ENCODE assay signal across 14 cellular contexts in the genomic region with DNA sequence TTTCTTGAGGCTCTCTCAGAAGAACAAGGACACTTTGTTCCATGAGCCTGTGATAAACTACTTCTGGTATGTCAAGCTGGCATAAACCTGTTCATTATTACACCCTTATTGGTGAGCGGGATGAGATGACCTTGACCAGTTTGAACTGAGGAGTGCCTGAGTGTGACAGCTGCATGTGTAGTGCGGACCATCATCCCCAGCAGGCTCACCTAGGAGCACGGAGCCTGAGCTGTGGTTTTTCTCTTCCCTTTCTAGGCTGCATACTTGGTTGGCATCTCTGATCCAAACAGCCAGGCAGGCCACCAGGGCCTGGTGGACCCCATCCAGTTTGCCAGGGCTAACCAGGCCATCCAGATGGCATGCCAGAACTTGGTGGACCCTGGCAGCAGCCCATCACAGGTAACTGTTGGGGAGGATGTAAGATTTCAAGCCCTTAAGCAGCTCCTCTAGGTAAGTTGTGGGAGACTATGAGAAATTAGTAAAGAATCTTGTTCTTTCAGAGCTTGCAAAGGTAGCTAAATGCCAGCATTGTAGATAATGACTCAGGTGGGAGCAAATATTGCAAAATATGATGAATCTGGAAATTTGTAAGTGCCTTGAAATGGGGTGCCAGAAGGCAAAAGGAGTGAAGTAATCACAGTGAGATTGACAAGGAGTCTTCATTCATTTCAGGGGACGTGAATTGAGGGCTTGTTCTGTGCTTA.
DNase-seq lines count a peak whose midpoint lies in the region; ATAC-seq and TF ChIP-seq lines count a peak whose summit lies in the region.
"Had no signal": no experiment of that assay in that cellular context is flagged by ENCODE, and none has a peak within 500 bp of the region (broad histone marks: within the 10 kb centered on the region; RNA-seq: fewer than 3 reads in every experiment).

No MANE protein-coding gene starts in this region.

- ATAC-seq in foreskin keratinocyte, result peak; percentile 57
- no peak for ATAC-seq in GM18519 (IDR thresholded peaks at IDR 0.05; ENCODE audit: low FRiP score, unreplicated experiment)
- ATAC-seq: CD8-positive, alpha-beta T cell had no signal

- no peak overlapping the region for H2AFZ ChIP-seq in PC-9

- H3K4me3 ChIP-seq in BLaER1 treated with 17β-estradiol and CSF1 and Interleukin-3, amounts not matched to agents 10 nM and 100 nM, result no peak overlapping the region
- H3K4me3 ChIP-seq in PC-9 (no peak overlapping the region), skeletal muscle satellite cell (ENCODE audit: low read length) (no peak overlapping the region), uterus (no peak overlapping the region)

- peak overlapping the region in 2 of 11 experiments; percentile 1 to 20; a peak in 3 of 22 replicates for H3K27ac ChIP-seq in BLaER1 treated with 17β-estradiol and CSF1 and Interleukin-3, amounts not matched to agents 10 nM and 100 nM
- H3K27ac ChIP-seq in PC-9 (peak overlapping the region; percentile 70), foreskin keratinocyte (peak overlapping the region; percentile 65), uterus (no peak overlapping the region)

- peaks cover 9 to 46% (median 12%) of the 10 kb centered on the region in 10 experiments for H3K4me1 ChIP-seq in BLaER1 treated with 17β-estradiol and CSF1 and Interleukin-3, amounts not matched to agents 10 nM and 100 nM
- H3K4me1 ChIP-seq in PC-9 (replicated peaks; ENCODE audit: insufficient read depth) (peaks cover 50% of the 10 kb centered on the region), foreskin keratinocyte (peaks cover 37% of the 10 kb centered on the region), skeletal muscle satellite cell (ENCODE audit: control insufficient read depth, insufficient read depth, low read length) (peaks cover 43% of the 10 kb centered on the region), uterus (no peaks in the 10 kb centered on the region)

- no peaks in the 10 kb centered on the region for H4K20me1 ChIP-seq in BLaER1 treated with 17β-estradiol and CSF1 and Interleukin-3, amounts not matched to agents 10 nM and 100 nM
- H4K20me1 ChIP-seq in PC-9 (ENCODE audit: insufficient read depth), result no peaks in the 10 kb centered on the region

- no peak for TF ChIP-seq CTCF in PC-9 (conservative IDR thresholded peaks at IDR 0.05)
- TF ChIP-seq CTCF in foreskin keratinocyte (conservative IDR thresholded peaks at IDR 0.05), result no peak
- no peak for TF ChIP-seq CTCF in uterus (IDR thresholded peaks at IDR 0.05)

- no peak overlapping the region for H3K9ac ChIP-seq in BLaER1 treated with 17β-estradiol and CSF1 and Interleukin-3, amounts not matched to agents 10 nM and 100 nM
- H3K9ac ChIP-seq in skeletal muscle satellite cell (ENCODE audit: low read depth, low read length), result peak overlapping the region; percentile 11

- no peaks in the 10 kb centered on the region for H3K79me2 ChIP-seq in PC-9 (ENCODE audit: low read depth)

- TF ChIP-seq POLR2A in uterus (IDR thresholded peaks at IDR 0.05), result no peak

- POLR2A ChIA-PET in PC-9 (lab: Charles Lee; ENCODE audit: unreplicated experiment), result no interaction called here

- H3K9me2 ChIP-seq in PC-9 (ENCODE audit: insufficient read depth), result no peaks in the 10 kb centered on the region

- CTCF ChIA-PET in PC-9 (lab: Charles Lee), result no interaction called here

- H3K27me3 ChIP-seq in BLaER1 treated with 17β-estradiol and CSF1 and Interleukin-3, amounts not matched to agents 10 nM and 100 nM, result no peaks in the 10 kb centered on the region
- H3K27me3 ChIP-seq in PC-9 (ENCODE audit: insufficient read depth, low read depth), result no peaks in the 10 kb centered on the region
- no peaks in the 10 kb centered on the region for H3K27me3 ChIP-seq in foreskin keratinocyte
- H3K27me3 ChIP-seq in skeletal muscle satellite cell (ENCODE audit: control insufficient read depth, insufficient read depth, low read length), result no peaks in the 10 kb centered on the region
- no peaks in the 10 kb centered on the region for H3K27me3 ChIP-seq in uterus

- H3F3A ChIP-seq in PC-9 (ENCODE audit: insufficient read depth, low read depth), result peaks cover 43% of the 10 kb centered on the region

- intact Hi-C loops in PC-9 (cut with micrococcal nuclease; ENCODE audit: unreplicated experiment), result no loop called here
- intact Hi-C loops in uterus (cut with DNase I; ENCODE audit: low total_unique reads), result no loop called here

- no peaks in the 10 kb centered on the region for H3K9me3 ChIP-seq in BLaER1 treated with 17β-estradiol and CSF1 and Interleukin-3, amounts not matched to agents 10 nM and 100 nM (replicated peaks in 1 of 11)
- H3K9me3 ChIP-seq in PC-9 (ENCODE audit: insufficient read depth, low read depth), result no peaks in the 10 kb centered on the region
- H3K9me3 ChIP-seq in skeletal muscle satellite cell (replicated peaks; ENCODE audit: low read length), result no peaks in the 10 kb centered on the region
- H3K9me3 ChIP-seq in uterus, result no peaks in the 10 kb centered on the region

- DNase-seq in PC-9 (peak in 1 of 2 experiments; percentile 86), foreskin keratinocyte (peak; percentile 90 to 94), GM03348 (ENCODE audit: low spot score) (no peak), uterus (no peak)
- DNase-seq: CD8-positive, alpha-beta T cell; DMS79 treated with DMSO at 0.1 percent for 48 hours; GOT3; NCI-H1417; NCI-H2029 treated with DMSO at 0.1 percent for 48 hours; NCI-H510A; NCI-H82 had no signal

- 0 out of 22 replicates have a peak, but pooled peaks cover 0 to 11% (median 0%) of the 10 kb centered on the region in 11 experiments for H3K36me3 ChIP-seq in BLaER1 treated with 17β-estradiol and CSF1 and Interleukin-3, amounts not matched to agents 10 nM and 100 nM
- no peaks in the 10 kb centered on the region for H3K36me3 ChIP-seq in PC-9 (ENCODE audit: low read depth)
- H3K36me3 ChIP-seq in skeletal muscle satellite cell (ENCODE audit: insufficient read depth, low read length), result no peaks in the 10 kb centered on the region
- H3K36me3 ChIP-seq in uterus, result no peaks in the 10 kb centered on the region

- BruUV-seq in PC-9 (replicated peaks; lab: Mats Ljungman, UMichigan), result no TSS peak

- H3K4me2 ChIP-seq in BLaER1 treated with 17β-estradiol and CSF1 and Interleukin-3, amounts not matched to agents 10 nM and 100 nM, result peak overlapping the region; percentile 25 to 66 (median 45); a peak in 21 of 22 replicates
- H3K4me2 ChIP-seq in PC-9, result peak overlapping the region; percentile 53
- peak overlapping the region; percentile 17 for H3K4me2 ChIP-seq in skeletal muscle satellite cell (ENCODE audit: low read length)

Comparison
In these comparisons a context has a peak if more than half of its experiments do, and no peak if none do; other contexts are left out.
1. H3K27ac ChIP-seq: peak in PC-9 (single experiment) and foreskin keratinocyte (single experiment); none in uterus (0 of 2).
2. DNase-seq: peak in foreskin keratinocyte (2 of 2); none in GM03348 (single experiment) and uterus (0 of 2).
3. Peak in every context shown above with its lines, with median percentiles within 50 percentile points of each other: H3K4me2 ChIP-seq.